Comparison of ENCODE assay signal across 9 cellular contexts in genomic region chr20:62595491-62595890, GRCh38. TPM values are rescaled to one million over a fixed set of nuclear protein-coding genes. Genes with fewer than 3 reads are reported as not detected.
DNase-seq lines count a peak whose midpoint lies in the region; ATAC-seq and TF ChIP-seq lines count a peak whose summit lies in the region.
"Had no signal": no experiment of that assay in that cellular context is flagged by ENCODE, and none has a peak within 500 bp of the region (broad histone marks: within the 10 kb centered on the region; RNA-seq: fewer than 3 reads in every experiment).

No MANE protein-coding gene starts in this region.

- no peak overlapping the region for H3K27ac ChIP-seq in colonic mucosa
- no peak overlapping the region for H3K27ac ChIP-seq in mesendoderm (ENCODE audit: low read depth, low read length)

- no peaks in the 10 kb centered on the region for H3K9me3 ChIP-seq in colonic mucosa
- peaks cover 6% of the 10 kb centered on the region for H3K9me3 ChIP-seq in mucosa of descending colon

- WGBS in mesendoderm (ENCODE audit: extremely low coverage, insufficient coverage, low lambda C conversion rate): no CpG with 5 or more reads among the region's 15 CpGs

- ATAC-seq in mucosa of descending colon (peak; percentile 76), T-cell (replicated peaks in 1 of 4) (no peak), GM19452 (IDR thresholded peaks at IDR 0.05; ENCODE audit: unreplicated experiment) (no peak)

- H3K36me3 Mint-ChIP-seq in T-cell: no peaks in the 10 kb centered on the region

- H2BK15ac ChIP-seq in mesendoderm (replicated peaks; ENCODE audit: low read depth): no peak overlapping the region

- H3K27ac Mint-ChIP-seq in T-cell: no peak overlapping the region

- POLR2A ChIA-PET in T-cell (lab: Charles Lee): no interaction called here

- H3K27me3 ChIP-seq in colonic mucosa: peaks cover 8% of the 10 kb centered on the region
- H3K27me3 ChIP-seq in mesendoderm (ENCODE audit: insufficient read depth, low read length, poor library complexity): no peaks in the 10 kb centered on the region

- no peak overlapping the region for H3K9ac ChIP-seq in colonic mucosa (ENCODE audit: low read depth in 2 of 2, low read length in 2 of 2)
- no peak overlapping the region for H3K9ac ChIP-seq in mesendoderm (ENCODE audit: low read length)

- H3K4me1 ChIP-seq in colonic mucosa (no peaks in the 10 kb centered on the region), mucosa of descending colon (ENCODE audit: low read depth) (peaks cover 7% of the 10 kb centered on the region), mesendoderm (ENCODE audit: control insufficient read depth, low read depth, low read length) (no peaks in the 10 kb centered on the region)

- H3K4me1 Mint-ChIP-seq in T-cell: peaks cover 0 to 7% (median 0%) of the 10 kb centered on the region in 3 donors

- H3K79me1 ChIP-seq in mesendoderm (ENCODE audit: low read length): no peaks in the 10 kb centered on the region

- no peak overlapping the region for H2BK120ac ChIP-seq in mesendoderm (ENCODE audit: low read depth, low read length)

- no peak overlapping the region for H3K18ac ChIP-seq in mesendoderm (ENCODE audit: low read length)

- H3K4me3 ChIP-seq in NB4 (ENCODE audit: low read depth, low read length): no peak overlapping the region
- H3K4me3 ChIP-seq in colonic mucosa: no peak overlapping the region
- no peak overlapping the region for H3K4me3 ChIP-seq in mucosa of descending colon
- no peak overlapping the region for H3K4me3 ChIP-seq in mesendoderm (ENCODE audit: low read length)

- H3K4me2 ChIP-seq in mesendoderm (ENCODE audit: low read length): no peak overlapping the region

- DNase-seq in DMS153 (lab: John Stamatoyannopoulos, UW) (peak; percentile 42), NB4 (ENCODE audit: low read depth) (peak; percentile 34), colonic mucosa (peak; percentile 61), mucosa of descending colon (peak; percentile 62 to 71 (median 70)), T-cell (no peak), mesendoderm (no peak), T1000 (lab: John Stamatoyannopoulos, UW) (no peak)
- DNase-seq: activated CD4-positive, alpha-beta T cell treated with anti-CD3 and anti-CD28 coated beads for 1 hour had no signal

- intact Hi-C loops in colonic mucosa (cut with DNase I) (no loop called here), mucosa of descending colon (cut with DNase I, micrococcal nuclease) (no loop called here)

- CTCF ChIA-PET in T-cell (lab: Charles Lee): no interaction called here

- H4K5ac ChIP-seq in mesendoderm (ENCODE audit: low read length): no peak overlapping the region

- H2AK5ac ChIP-seq in mesendoderm (ENCODE audit: low read length): no peak overlapping the region

- no peaks in the 10 kb centered on the region for H3K9me3 Mint-ChIP-seq in T-cell

- no peak overlapping the region for H4K8ac ChIP-seq in mesendoderm (ENCODE audit: low read depth, low read length)

- H3K4me3 Mint-ChIP-seq in T-cell: no peak overlapping the region

- no peak for TF ChIP-seq CTCF in NB4 (IDR thresholded peaks at IDR 0.05; ENCODE audit: low read depth, low read length)
- TF ChIP-seq CTCF in colonic mucosa (IDR thresholded peaks at IDR 0.05): no peak
- TF ChIP-seq CTCF in mucosa of descending colon (IDR thresholded peaks at IDR 0.05): no peak

- no peak overlapping the region for H3K23ac ChIP-seq in mesendoderm (ENCODE audit: low read length)

- H2BK5ac ChIP-seq in mesendoderm (ENCODE audit: low read length): no peak overlapping the region

- H3K79me2 ChIP-seq in mesendoderm (ENCODE audit: control insufficient read depth, insufficient read depth, low read length): no peaks in the 10 kb centered on the region

- no peak overlapping the region for H3K4ac ChIP-seq in mesendoderm (ENCODE audit: low read depth, low read length)

- H3K27me3 Mint-ChIP-seq in T-cell: peaks cover 28 to 64% of the 10 kb centered on the region in 2 donors

- no peak overlapping the region for H3K56ac ChIP-seq in mesendoderm (ENCODE audit: low read length)

- TF ChIP-seq POLR2A in NB4 (IDR thresholded peaks at IDR 0.05; ENCODE audit: extremely low read depth, insufficient read length): no peak

- H3K36me3 ChIP-seq in colonic mucosa (no peaks in the 10 kb centered on the region), mucosa of descending colon (ENCODE audit: low read depth) (no peaks in the 10 kb centered on the region), mesendoderm (ENCODE audit: control insufficient read depth, insufficient read depth, low read length) (no peaks in the 10 kb centered on the region)

RNA-seq across cellular contexts. Expression of gene SLCO4A1, which starts 46.8 kb away (rescaled TPM):
- total RNA-seq in colonic mucosa (10 to 100 TPM; 39.7 to 42.9 TPM), mucosa of descending colon (10 to 100 TPM; 13.3 to 18.5 (median 15.0) TPM), T-cell (1 to 10 TPM in 4 of 5 donors, under 1 TPM in 1; 0.98 to 7.2 (median 5.4) TPM)
- polyA plus RNA-seq in mesendoderm (2013, experiment 1 of 2): 1.6 TPM
- 1.8 TPM for polyA plus RNA-seq in mesendoderm (2013, experiment 2 of 2)

Comparison
In these comparisons a context has a peak if more than half of its experiments do, and no peak if none do; other contexts are left out.
1. DNase-seq: peak in DMS153 (single experiment), NB4 (single experiment), colonic mucosa (single experiment) and mucosa of descending colon (3 of 3); none in T-cell (0 of 34), mesendoderm (single experiment) and T1000 (single experiment).